Comparison of ENCODE assay signal across 8 cellular contexts in genomic region chr11:45771942-45772522, GRCh38. TPM values are rescaled to one million over a fixed set of nuclear protein-coding genes. Genes with fewer than 3 reads are reported as not detected.
DNase-seq lines count a peak whose midpoint lies in the region; ATAC-seq and TF ChIP-seq lines count a peak whose summit lies in the region.

No MANE protein-coding gene starts in this region.

- H3K9ac ChIP-seq in rectal smooth muscle tissue (ENCODE audit: low read length): no peak overlapping the region

- no peaks in the 10 kb centered on the region for H3K4me1 ChIP-seq in rectal smooth muscle tissue (ENCODE audit: control insufficient read depth, insufficient read depth, low read length)
- H3K4me1 ChIP-seq in vagina: peaks cover 4% of the 10 kb centered on the region

- no peaks in the 10 kb centered on the region for H3K27me3 Mint-ChIP-seq in T-helper 1 cell treated with Interleukin-12 subunit alpha and Interleukin-12 subunit beta and Interleukin-4 antibody, amounts not matched to agents 30 μg/mL and 1 μg/mL, for 36 hours (ENCODE audit: low read depth)

- H3K4me3 ChIP-seq in GM12865 (ENCODE audit: low read depth, low read length) (peak overlapping the region; percentile 43), rectal smooth muscle tissue (ENCODE audit: low read length) (peak overlapping the region; percentile 69), vagina (peak overlapping the region; percentile 53 to 55)

- H3K4me1 Mint-ChIP-seq in T-helper 1 cell treated with Interleukin-12 subunit alpha and Interleukin-12 subunit beta and Interleukin-4 antibody, amounts not matched to agents 30 μg/mL and 1 μg/mL, for 36 hours (ENCODE audit: low read depth): peaks cover 10% of the 10 kb centered on the region

- H3K27ac Mint-ChIP-seq in T-helper 1 cell treated with Interleukin-12 subunit alpha and Interleukin-12 subunit beta and Interleukin-4 antibody, amounts not matched to agents 30 μg/mL and 1 μg/mL, for 36 hours: peak overlapping the region; percentile 77

- peak; percentile 77 for DNase-seq in GM12865 (ENCODE audit: low read depth)
- peak; percentile 66 for DNase-seq in NCI-H128 (lab: John Stamatoyannopoulos, UW; ENCODE audit: unreplicated experiment)
- peak in 55 of 56 donors; percentile 27 to 84 (median 65) for DNase-seq in amygdala (lab: John Stamatoyannopoulos, UW)
- DNase-seq in hepatic stellate cell (ENCODE audit: low spot score): peak; percentile 92
- no peak for DNase-seq in vagina (ENCODE audit: extremely low spot score in 2 of 2)

- H3K27me3 ChIP-seq in rectal smooth muscle tissue (ENCODE audit: control insufficient read depth, insufficient read depth, low read length): peaks cover 2% of the 10 kb centered on the region
- H3K27me3 ChIP-seq in vagina: no peaks in the 10 kb centered on the region

- TF ChIP-seq POLR2A in vagina (IDR thresholded peaks at IDR 0.05): no peak

- H3K27ac ChIP-seq in rectal smooth muscle tissue (ENCODE audit: low read depth, low read length) (no peak overlapping the region), vagina (peak overlapping the region; percentile 67)

- no peaks in the 10 kb centered on the region for H3K9me3 Mint-ChIP-seq in T-helper 1 cell treated with Interleukin-12 subunit alpha and Interleukin-12 subunit beta and Interleukin-4 antibody, amounts not matched to agents 30 μg/mL and 1 μg/mL, for 36 hours

- intact Hi-C loops in vagina (cut with DNase I): loop anchor here (5.0 kb wide), 1 partner anchor 415 kb away; no protein-coding TSS in a partner anchor

- ATAC-seq in HG02678 (IDR thresholded peaks at IDR 0.05; ENCODE audit: unreplicated experiment): peak; percentile 88

- no peaks in the 10 kb centered on the region for H3K9me3 ChIP-seq in vagina

- H3K36me3 ChIP-seq in rectal smooth muscle tissue (ENCODE audit: control insufficient read depth, insufficient read depth, low read length) (no peaks in the 10 kb centered on the region), vagina (no peaks in the 10 kb centered on the region)

- TF ChIP-seq CTCF in GM12865 (IDR thresholded peaks at IDR 0.05; ENCODE audit: insufficient read depth, low read depth, low read length, missing control alignments) (peak; percentile 91), vagina (IDR thresholded peaks at IDR 0.05) (peak; percentile 33 to 79 (median 67))

- no peaks in the 10 kb centered on the region for H3K36me3 Mint-ChIP-seq in T-helper 1 cell treated with Interleukin-12 subunit alpha and Interleukin-12 subunit beta and Interleukin-4 antibody, amounts not matched to agents 30 μg/mL and 1 μg/mL, for 36 hours (ENCODE audit: low read depth)

- peak overlapping the region; percentile 90 for H3K4me3 Mint-ChIP-seq in T-helper 1 cell treated with Interleukin-12 subunit alpha and Interleukin-12 subunit beta and Interleukin-4 antibody, amounts not matched to agents 30 μg/mL and 1 μg/mL, for 36 hours

RNA-seq across cellular contexts. Expression of gene SLC35C1, which starts 32.9 kb away (rescaled TPM):
- total RNA-seq in vagina: 16.7 TPM

Comparison
In these comparisons a context has a peak if more than half of its experiments do, and no peak if none do; other contexts are left out.
1. DNase-seq: peak in GM12865 (single experiment), NCI-H128 (single experiment), amygdala (55 of 56) and hepatic stellate cell (single experiment); none in vagina (0 of 2).
2. Peak in every context shown above with its lines, with median percentiles within 50 percentile points of each other: H3K4me3 ChIP-seq.